In genomic region chr5:98519530-98519929, GRCh38 we compare ENCODE assay signal across 23 cellular contexts.
DNase-seq lines count a peak whose midpoint lies in the region; ATAC-seq and TF ChIP-seq lines count a peak whose summit lies in the region.
"Had no signal": no experiment of that assay in that cellular context is flagged by ENCODE, and none has a peak within 500 bp of the region (broad histone marks: within the 10 kb centered on the region; RNA-seq: fewer than 3 reads in every experiment).

No MANE protein-coding gene starts in this region.

- peak overlapping the region in 1 of 9 donors; percentile 25 for H3K27ac Mint-ChIP-seq in naive thymus-derived CD4-positive, alpha-beta T cell
- H3K27ac Mint-ChIP-seq: CD8-positive, alpha-beta memory T cell had no signal

- H3K36me3 ChIP-seq in trophoblast cell (ENCODE audit: control insufficient read depth in 1 of 2, insufficient read depth in 2 of 2, low read length in 2 of 2) = no peaks in the 10 kb centered on the region
- H3K36me3 ChIP-seq in naive thymus-derived CD4-positive, alpha-beta T cell (ENCODE audit: control insufficient read depth in 2 of 3, insufficient read depth in 3 of 3, low read length in 3 of 3) = no peaks in the 10 kb centered on the region

- intact Hi-C loops in naive thymus-derived CD4-positive, alpha-beta T cell (cut with micrococcal nuclease) = no loop called here

- H3K18ac ChIP-seq in trophoblast cell (ENCODE audit: low read length) = no peak overlapping the region

- H3K14ac ChIP-seq in trophoblast cell (ENCODE audit: low read length) = no peak overlapping the region

- H3K4me3 ChIP-seq in foreskin fibroblast (ENCODE audit: low read depth in 1 of 2, low read length in 2 of 2) = no peak overlapping the region
- no peak overlapping the region for H3K4me3 ChIP-seq in trophoblast cell (ENCODE audit: low read depth, low read length)
- H3K4me3 ChIP-seq in naive thymus-derived CD4-positive, alpha-beta T cell (ENCODE audit: low read length) = no peak overlapping the region

- no peak for TF ChIP-seq CTCF in foreskin fibroblast (IDR thresholded peaks at IDR 0.05; ENCODE audit: low read depth, low read length)

- H3K4me2 ChIP-seq in trophoblast cell (ENCODE audit: low read length) = no peak overlapping the region

- peaks cover 0 to 1% (median 0%) of the 10 kb centered on the region in 11 donors for H3K9me3 Mint-ChIP-seq in naive thymus-derived CD4-positive, alpha-beta T cell
- H3K9me3 Mint-ChIP-seq: CD8-positive, alpha-beta memory T cell had no signal

- WGBS in trophoblast cell (ENCODE audit: extremely low coverage, insufficient coverage, insufficient read length) = no CpG with 5 or more reads among the region's 3 CpGs

- H3K23ac ChIP-seq in trophoblast cell (ENCODE audit: low read length) = no peak overlapping the region

- no peaks in the 10 kb centered on the region for H3K27me3 ChIP-seq in trophoblast cell (ENCODE audit: insufficient read depth, low read length)
- peaks cover 0 to 3% of the 10 kb centered on the region in 2 donors for H3K27me3 ChIP-seq in naive thymus-derived CD4-positive, alpha-beta T cell (ENCODE audit: control insufficient read depth in 2 of 2, insufficient read depth in 2 of 2, low read length in 2 of 2)

- H3K9me3 ChIP-seq in trophoblast cell (ENCODE audit: insufficient read depth, low read depth, low read length) = no peaks in the 10 kb centered on the region
- no peaks in the 10 kb centered on the region for H3K9me3 ChIP-seq in naive thymus-derived CD4-positive, alpha-beta T cell (ENCODE audit: control insufficient read depth in 2 of 3, low read length in 3 of 3)

- no peaks in the 10 kb centered on the region for H3K4me1 Mint-ChIP-seq in naive thymus-derived CD4-positive, alpha-beta T cell
- H3K4me1 Mint-ChIP-seq: CD8-positive, alpha-beta memory T cell had no signal

- H3K9ac ChIP-seq in trophoblast cell (ENCODE audit: low read length) = no peak overlapping the region

- H4K8ac ChIP-seq in trophoblast cell (ENCODE audit: low read depth, low read length) = no peak overlapping the region

- DNase-seq in NOMO-1 treated with DMSO at 0.1 percent for 48 hours (lab: John Stamatoyannopoulos, UW; ENCODE audit: unreplicated experiment) (peak; percentile 49), NOMO-1 treated with dmso at 0.1 percent for 144 hours (lab: John Stamatoyannopoulos, UW; ENCODE audit: unreplicated experiment) (no peak), MV-4-11 (lab: John Stamatoyannopoulos, UW) (peak; percentile 59), SKM-1 (lab: John Stamatoyannopoulos, UW; ENCODE audit: unreplicated experiment) (peak; percentile 8), foreskin fibroblast (peak; percentile 22 to 62), SW480 (ENCODE audit: low spot score) (no peak), trophoblast cell (no peak)
- DNase-seq in naive thymus-derived CD4-positive, alpha-beta T cell = no peak
- DNase-seq: 8988T; AML-193; C1 segment of cervical spinal cord; Calu3; CD8-positive, alpha-beta memory T cell; DMS153; GDM1; IMR-90; NCI-H1092 treated with DMSO at 0.1 percent for 48 hours; NCI-H1436 treated with DMSO at 0.1 percent for 48 hours; NCI-H1930; NCI-H774; PC-3; SHP77 had no signal

- H3K36me3 Mint-ChIP-seq in naive thymus-derived CD4-positive, alpha-beta T cell = no peaks in the 10 kb centered on the region
- H3K36me3 Mint-ChIP-seq: CD8-positive, alpha-beta memory T cell had no signal

- H2BK120ac ChIP-seq in trophoblast cell (ENCODE audit: insufficient read depth, low read length, poor library complexity) = no peak overlapping the region

- no peaks in the 10 kb centered on the region for H3K79me2 ChIP-seq in trophoblast cell (ENCODE audit: control insufficient read depth, insufficient read depth, low read length, poor library complexity)

- no peak overlapping the region for H4K12ac ChIP-seq in trophoblast cell (ENCODE audit: low read depth, low read length)

- H2BK12ac ChIP-seq in trophoblast cell (ENCODE audit: low read length) = no peak overlapping the region

- CTCF ChIA-PET in naive thymus-derived CD4-positive, alpha-beta T cell (lab: Charles Lee) = no interaction called here

- ATAC-seq in naive thymus-derived CD4-positive, alpha-beta T cell = no peak
- ATAC-seq: HCT116, PC-3 had no signal

- peaks cover 0 to 19% (median 8%) of the 10 kb centered on the region in 5 donors for H3K27me3 Mint-ChIP-seq in naive thymus-derived CD4-positive, alpha-beta T cell

- no peak overlapping the region for H4K91ac ChIP-seq in trophoblast cell (ENCODE audit: low read depth, low read length)

- no peak overlapping the region for H2AK5ac ChIP-seq in trophoblast cell (ENCODE audit: low read length)

- H2BK5ac ChIP-seq in trophoblast cell (ENCODE audit: low read depth, low read length, poor library complexity) = no peak overlapping the region

- H3K27ac ChIP-seq in trophoblast cell (ENCODE audit: low read depth, low read length) = no peak overlapping the region
- no peak overlapping the region for H3K27ac ChIP-seq in naive thymus-derived CD4-positive, alpha-beta T cell (ENCODE audit: low read depth, low read length)

- no peaks in the 10 kb centered on the region for H3K79me1 ChIP-seq in trophoblast cell (ENCODE audit: low read length)

- H3K4me1 ChIP-seq in trophoblast cell (ENCODE audit: control insufficient read depth in 1 of 2, insufficient read depth in 2 of 2, low read length in 2 of 2) = no peaks in the 10 kb centered on the region
- H3K4me1 ChIP-seq in naive thymus-derived CD4-positive, alpha-beta T cell (ENCODE audit: control insufficient read depth in 2 of 2, insufficient read depth in 2 of 2, low read length in 2 of 2) = no peaks in the 10 kb centered on the region

- H3K4me3 Mint-ChIP-seq in naive thymus-derived CD4-positive, alpha-beta T cell = no peak overlapping the region
- H3K4me3 Mint-ChIP-seq: CD8-positive, alpha-beta memory T cell had no signal

- no peak overlapping the region for H3K4ac ChIP-seq in trophoblast cell (ENCODE audit: low read depth, low read length)

- H2AFZ ChIP-seq in trophoblast cell (ENCODE audit: insufficient read depth, low read length, poor library complexity) = no peak overlapping the region

- POLR2A ChIA-PET in naive thymus-derived CD4-positive, alpha-beta T cell (lab: Charles Lee) = no interaction called here

Comparison
In these comparisons a context has a peak if more than half of its experiments do, and no peak if none do; other contexts are left out.
1. DNase-seq: peak in NOMO-1 treated with DMSO at 0.1 percent for 48 hours (single experiment), MV-4-11 (single experiment), SKM-1 (single experiment) and foreskin fibroblast (2 of 2); none in NOMO-1 treated with dmso at 0.1 percent for 144 hours (single experiment), SW480 (single experiment), trophoblast cell (0 of 2) and naive thymus-derived CD4-positive, alpha-beta T cell (0 of 9).